Comparison of ENCODE assay signal across 8 cellular contexts in the genomic region with DNA sequence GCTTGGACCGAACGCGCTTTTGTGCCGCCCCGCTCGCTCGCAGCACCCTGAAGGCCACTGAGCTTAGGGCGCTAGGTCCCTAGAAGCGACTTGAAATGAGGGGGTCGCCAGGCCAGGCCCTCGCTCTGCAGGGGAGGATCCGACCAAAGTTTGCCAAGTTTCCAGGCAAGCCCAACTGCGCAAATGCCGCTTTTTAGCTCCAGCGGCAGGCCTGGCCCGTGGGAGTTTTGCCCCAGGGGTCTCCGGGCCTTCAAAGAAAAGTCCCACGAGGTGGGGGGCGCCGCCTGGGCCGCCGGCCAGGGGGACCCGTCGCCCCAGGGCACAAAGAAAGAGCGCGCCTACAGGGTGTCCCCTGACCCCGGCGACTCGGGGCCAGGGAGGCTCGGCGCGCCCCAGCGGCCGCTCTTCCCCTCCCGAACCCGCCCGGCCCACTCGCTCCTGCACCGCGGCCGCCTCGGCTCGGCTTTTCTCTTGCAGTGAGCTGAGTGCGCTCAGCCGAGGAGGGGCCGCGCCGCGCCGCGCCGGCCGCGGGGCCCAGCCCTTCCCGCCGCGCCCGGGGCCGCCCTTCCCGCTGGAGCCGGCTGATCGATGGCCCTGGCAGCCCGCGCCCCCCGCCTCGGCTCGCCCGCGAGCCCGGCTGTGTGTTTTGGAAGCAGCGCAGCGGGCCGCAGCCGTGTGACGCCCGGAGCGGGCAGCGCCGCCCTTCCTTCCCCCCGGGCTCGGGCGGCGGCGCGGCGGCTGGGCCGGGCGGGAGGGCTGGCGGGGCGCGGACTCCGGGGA. TPM values are rescaled to one million over a fixed set of nuclear protein-coding genes. Genes with fewer than 3 reads are reported as not detected.
DNase-seq lines count a peak whose midpoint lies in the region; TF ChIP-seq lines count a peak whose summit lies in the region.

No MANE protein-coding gene starts in this region.

- H3K9me2 ChIP-seq in MM.1S (replicated peaks; ENCODE audit: insufficient read depth, low read length) = no peaks in the 10 kb centered on the region

- H3K9me3 Mint-ChIP-seq in activated naive CD8-positive, alpha-beta T cell treated with anti-CD3 and anti-CD28 coated beads for 36 hours = peaks cover 6% of the 10 kb centered on the region

- H3K9me3 ChIP-seq in MM.1S (replicated peaks; ENCODE audit: insufficient read depth, low read length) (no peaks in the 10 kb centered on the region), smooth muscle cell (replicated peaks; ENCODE audit: low read depth) (no peaks in the 10 kb centered on the region)

- no peaks in the 10 kb centered on the region for H3K27me3 ChIP-seq in H7 (ENCODE audit: control insufficient read depth, insufficient read depth, low read length)
- H3K27me3 ChIP-seq in MM.1S (replicated peaks; ENCODE audit: insufficient read depth, low read length) = no peaks in the 10 kb centered on the region
- H3K27me3 ChIP-seq in smooth muscle cell (ENCODE audit: low read depth) = no peaks in the 10 kb centered on the region

- H3K79me2 ChIP-seq in MM.1S (ENCODE audit: low read length) = peaks cover 46% of the 10 kb centered on the region
- H3K79me2 ChIP-seq in smooth muscle cell (ENCODE audit: low read depth) = peaks cover 53% of the 10 kb centered on the region

- no peaks in the 10 kb centered on the region for H3K27me3 Mint-ChIP-seq in activated naive CD8-positive, alpha-beta T cell treated with anti-CD3 and anti-CD28 coated beads for 36 hours

- peaks cover 67% of the 10 kb centered on the region for H3K4me1 Mint-ChIP-seq in activated naive CD8-positive, alpha-beta T cell treated with anti-CD3 and anti-CD28 coated beads for 36 hours

- H3K27ac Mint-ChIP-seq in activated naive CD8-positive, alpha-beta T cell treated with anti-CD3 and anti-CD28 coated beads for 36 hours = peak overlapping the region; percentile 86

- H3K36me3 ChIP-seq in H7 (replicated peaks; ENCODE audit: control insufficient read depth, insufficient read depth, low read length) (no peaks in the 10 kb centered on the region), MM.1S (replicated peaks; ENCODE audit: insufficient read depth, low read length) (no peaks in the 10 kb centered on the region), smooth muscle cell (ENCODE audit: low read depth) (no peaks in the 10 kb centered on the region)

- DNase-seq in NCI-H187 treated with DMSO at 0.1 percent for 48 hours (lab: John Stamatoyannopoulos, UW) (peak; percentile 37), NCI-H187 (lab: John Stamatoyannopoulos, UW) (no peak), H7 (peak; percentile 87), MM.1S (no peak), smooth muscle cell (lab: John Stamatoyannopoulos, UW; ENCODE audit: unreplicated experiment) (no peak), GM19240 (ENCODE audit: insufficient read length, low spot score) (no peak)
- peak; percentile 66 for DNase-seq in activated naive CD8-positive, alpha-beta T cell treated with anti-CD3 and anti-CD28 coated beads for 36 hours

- peak overlapping the region; percentile 62; the same call in 1 of the 2 replicates for H2AFZ ChIP-seq in MM.1S (ENCODE audit: low read length)
- peak overlapping the region; percentile 52 for H2AFZ ChIP-seq in smooth muscle cell (ENCODE audit: low read depth)

- H3K4me1 ChIP-seq in MM.1S (ENCODE audit: low read length) (peaks cover 8% of the 10 kb centered on the region), smooth muscle cell (ENCODE audit: low read depth) (peaks cover 28% of the 10 kb centered on the region)

- no peak for TF ChIP-seq CTCF in MM.1S (IDR thresholded peaks at IDR 0.05; ENCODE audit: low read length)
- TF ChIP-seq CTCF in smooth muscle cell (IDR thresholded peaks at IDR 0.05; ENCODE audit: borderline replicate concordance, insufficient read depth, poor library complexity, severe bottlenecking) = no peak

- peak overlapping the region; percentile 59; the same call in 1 of the 2 replicates for H3K27ac ChIP-seq in MM.1S (ENCODE audit: low read length)
- peak overlapping the region; percentile 75 for H3K27ac ChIP-seq in smooth muscle cell (ENCODE audit: low read depth)

- WGBS in smooth muscle cell (ENCODE audit: low lambda C conversion rate) = 2% methylated on average over 54 of the region's 92 CpGs

- H3K9ac ChIP-seq in MM.1S (ENCODE audit: low read length) (peak overlapping the region; percentile 82), smooth muscle cell (ENCODE audit: low read depth) (peak overlapping the region; percentile 77)

- H3F3A ChIP-seq in MM.1S (ENCODE audit: insufficient read depth, low read length) (peaks cover 20% of the 10 kb centered on the region), smooth muscle cell (ENCODE audit: low read depth) (peaks cover 10% of the 10 kb centered on the region)

- H3K36me3 Mint-ChIP-seq in activated naive CD8-positive, alpha-beta T cell treated with anti-CD3 and anti-CD28 coated beads for 36 hours = peaks cover 13% of the 10 kb centered on the region

- peak overlapping the region; percentile 83 for H3K4me2 ChIP-seq in MM.1S (ENCODE audit: low read depth, low read length)
- peak overlapping the region; percentile 95 for H3K4me2 ChIP-seq in smooth muscle cell

- H4K20me1 ChIP-seq in MM.1S (ENCODE audit: insufficient read depth, low read length) (no peaks in the 10 kb centered on the region), smooth muscle cell (ENCODE audit: low read depth) (no peaks in the 10 kb centered on the region)

- H3K4me3 ChIP-seq in H7 (ENCODE audit: insufficient read depth, low read depth, low read length) (peak overlapping the region; percentile 79), MM.1S (ENCODE audit: low read length) (peak overlapping the region; percentile 74), iPS-11a (ENCODE audit: low read depth, low read length) (peak overlapping the region; percentile 36), smooth muscle cell (peak overlapping the region; percentile 98)

- peak overlapping the region; percentile 82 for H3K4me3 Mint-ChIP-seq in activated naive CD8-positive, alpha-beta T cell treated with anti-CD3 and anti-CD28 coated beads for 36 hours

RNA-seq across cellular contexts. Expression of a gene that starts 0.8 kb away (rescaled TPM):
- total RNA-seq in H7 (2014; rRNA removed; shearing (Covaris generic)) = 8.8 and 13.0 TPM in 2 replicates
- total RNA-seq in activated naive CD8-positive, alpha-beta T cell treated with anti-CD3 and anti-CD28 coated beads for 36 hours = 10 to 100 TPM; 10.0 to 10.4 TPM
- total RNA-seq in smooth muscle cell = 31.0 and 37.5 TPM in 2 replicates
- 25.9 and 26.0 TPM in 2 replicates for polyA plus RNA-seq in smooth muscle cell

Comparison
In these comparisons a context has a peak if more than half of its experiments do, and no peak if none do; other contexts are left out.
1. DNase-seq: peak in NCI-H187 treated with DMSO at 0.1 percent for 48 hours (single experiment), H7 (single experiment) and activated naive CD8-positive, alpha-beta T cell treated with anti-CD3 and anti-CD28 coated beads for 36 hours (single experiment); none in NCI-H187 (0 of 2), MM.1S (single experiment), smooth muscle cell (single experiment) and GM19240 (single experiment).
2. H3K4me3 ChIP-seq: peak in every context shown above with its lines; median percentile 98 in smooth muscle cell; 79 in H7; 74 in MM.1S; 36 in iPS-11a.